ENCODE assay signal across 8 cellular contexts in the genomic region with DNA sequence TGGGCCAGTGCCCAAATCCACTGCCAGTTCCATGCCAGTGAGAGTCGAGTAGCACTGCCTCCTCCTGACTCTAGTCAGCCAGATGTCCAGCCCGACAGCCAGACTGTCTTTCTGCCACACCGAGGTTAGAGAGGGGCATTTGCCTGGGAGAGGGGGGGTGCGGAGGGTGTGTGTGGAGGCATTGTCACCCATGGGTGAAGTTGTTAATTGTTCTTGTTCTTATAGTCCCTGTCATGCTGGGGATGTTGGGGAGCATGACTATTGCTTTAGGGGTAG. TPM values are rescaled to one million over a fixed set of nuclear protein-coding genes. Genes with fewer than 3 reads are reported as not detected.
DNase-seq lines count a peak whose midpoint lies in the region; ATAC-seq and TF ChIP-seq lines count a peak whose summit lies in the region.

No MANE protein-coding gene starts in this region.

- peak overlapping the region; percentile 87 for H3K27ac Mint-ChIP-seq in activated CD4-positive, alpha-beta T cell treated with anti-CD3 and anti-CD28 coated beads, Interleukin-2, amount 10 ng/mL, durations not matched to agents 24 days and 14 days

- H3K27me3 ChIP-seq in left lung (no peaks in the 10 kb centered on the region), suprapubic skin (no peaks in the 10 kb centered on the region)

- H3K9me3 ChIP-seq in left lung (no peaks in the 10 kb centered on the region), suprapubic skin (no peaks in the 10 kb centered on the region)

- 86% methylated on average over 2 of the region's 4 CpGs for WGBS in suprapubic skin

- H3K4me3 ChIP-seq in left lung (peak overlapping the region in 1 of 2 donors; percentile 93), suprapubic skin (peak overlapping the region; percentile 83)

- ATAC-seq in left lung: no peak

- H3K4me1 Mint-ChIP-seq in activated CD4-positive, alpha-beta T cell treated with anti-CD3 and anti-CD28 coated beads, Interleukin-2, amount 10 ng/mL, durations not matched to agents 24 days and 14 days: peaks cover 45% of the 10 kb centered on the region

- no peak for DNase-seq in activated CD4-positive, alpha-beta T cell treated with anti-CD3 and anti-CD28 coated beads, Interleukin-2, amount 10 ng/mL, durations not matched to agents 24 days and 14 days
- DNase-seq in activated CD4-positive, alpha-beta T cell treated with anti-CD3 and anti-CD28 coated beads, Interleukin-2, amount 50 U/mL, for 1 hour: no peak
- DNase-seq in left lung (no peak), suprapubic skin (ENCODE audit: low spot score in 2 of 2) (no peak), MV-4-11 (lab: John Stamatoyannopoulos, UW) (no peak), islet precursor cell (no peak), OCI-M1 (lab: John Stamatoyannopoulos, UW) (no peak)

- peaks cover 0 to 47% of the 10 kb centered on the region in 2 donors for H3K36me3 ChIP-seq in left lung
- H3K36me3 ChIP-seq in suprapubic skin: peaks cover 44% of the 10 kb centered on the region

- H3K27ac ChIP-seq in angular gyrus (ENCODE audit: low read depth, low read length) (peak overlapping the region; percentile 91), left lung (peak overlapping the region; percentile 90 to 91), suprapubic skin (peak overlapping the region; percentile 83)

- H3K9me3 Mint-ChIP-seq in activated CD4-positive, alpha-beta T cell treated with anti-CD3 and anti-CD28 coated beads, Interleukin-2, amount 10 ng/mL, durations not matched to agents 24 days and 14 days: no peaks in the 10 kb centered on the region

- TF ChIP-seq POLR2A in suprapubic skin (IDR thresholded peaks at IDR 0.05): no peak

- H3K27me3 Mint-ChIP-seq in activated CD4-positive, alpha-beta T cell treated with anti-CD3 and anti-CD28 coated beads, Interleukin-2, amount 10 ng/mL, durations not matched to agents 24 days and 14 days: no peaks in the 10 kb centered on the region

- TF ChIP-seq EP300 in suprapubic skin (IDR thresholded peaks at IDR 0.05): no peak

- H3K4me3 Mint-ChIP-seq in activated CD4-positive, alpha-beta T cell treated with anti-CD3 and anti-CD28 coated beads, Interleukin-2, amount 10 ng/mL, durations not matched to agents 24 days and 14 days: peak overlapping the region; percentile 94

- H3K36me3 Mint-ChIP-seq in activated CD4-positive, alpha-beta T cell treated with anti-CD3 and anti-CD28 coated beads, Interleukin-2, amount 10 ng/mL, durations not matched to agents 24 days and 14 days (ENCODE audit: low read depth): peaks cover 39% of the 10 kb centered on the region

- intact Hi-C loops in activated CD4-positive, alpha-beta T cell treated with anti-CD3 and anti-CD28 coated beads, Interleukin-2, amount 10 ng/mL, durations not matched to agents 24 days and 14 days (cut with micrococcal nuclease): no loop called here
- intact Hi-C loops in left lung (cut with DNase I): no loop called here

- peaks cover 23 to 47% of the 10 kb centered on the region in 2 donors for H3K4me1 ChIP-seq in left lung
- peaks cover 43% of the 10 kb centered on the region for H3K4me1 ChIP-seq in suprapubic skin

- no peak for TF ChIP-seq CTCF in left lung (IDR thresholded peaks at IDR 0.05)
- no peak for TF ChIP-seq CTCF in suprapubic skin (IDR thresholded peaks at IDR 0.05)

RNA-seq across cellular contexts. Expression of a gene that starts 1.1 kb away (rescaled TPM):
- total RNA-seq in activated CD4-positive, alpha-beta T cell treated with anti-CD3 and anti-CD28 coated beads, Interleukin-2, amount 10 ng/mL, durations not matched to agents 24 days and 14 days: 16.3 and 16.7 TPM in 2 replicates
- total RNA-seq in left lung (10 to 100 TPM; 26.9 to 30.3 TPM), suprapubic skin (10 to 100 TPM; 20.2 to 34.7 (median 27.7) TPM)

RNA-seq across cellular contexts. Expression of a gene that starts 1.2 kb away (rescaled TPM):
- 46.7 and 50.1 TPM in 2 replicates for total RNA-seq in activated CD4-positive, alpha-beta T cell treated with anti-CD3 and anti-CD28 coated beads, Interleukin-2, amount 10 ng/mL, durations not matched to agents 24 days and 14 days
- total RNA-seq in left lung: 10 to 100 TPM; 63.3 to 71.4 TPM
- total RNA-seq in suprapubic skin: 100 to 1,000 TPM in 1 of 4 donors, 10 to 100 TPM in 3; 46.6 to 123 (median 73.5) TPM

RNA-seq across cellular contexts. Expression of a gene that starts 3.9 kb away (rescaled TPM):
- total RNA-seq in activated CD4-positive, alpha-beta T cell treated with anti-CD3 and anti-CD28 coated beads, Interleukin-2, amount 10 ng/mL, durations not matched to agents 24 days and 14 days: 0.88 TPM in 1 of 2 replicates, not detected in the other
- total RNA-seq in left lung: 1 to 10 TPM in 1 of 2 donors, not detected in 1; 1.1 TPM
- not detected for total RNA-seq in suprapubic skin

RNA-seq across cellular contexts. Expression of a gene that starts 17.7 kb away (rescaled TPM):
- 27.0 and 27.6 TPM in 2 replicates for total RNA-seq in activated CD4-positive, alpha-beta T cell treated with anti-CD3 and anti-CD28 coated beads, Interleukin-2, amount 10 ng/mL, durations not matched to agents 24 days and 14 days
- total RNA-seq in left lung (10 to 100 TPM; 39.3 to 42.4 TPM), suprapubic skin (10 to 100 TPM; 18.8 to 24.1 (median 23.1) TPM)

RNA-seq across cellular contexts. Expression of a gene that starts 18.2 kb away (rescaled TPM):
- total RNA-seq in activated CD4-positive, alpha-beta T cell treated with anti-CD3 and anti-CD28 coated beads, Interleukin-2, amount 10 ng/mL, durations not matched to agents 24 days and 14 days: 220 and 243 TPM in 2 replicates
- total RNA-seq in left lung: 100 to 1,000 TPM; 314 to 471 TPM
- 100 to 1,000 TPM; 126 to 179 (median 152) TPM for total RNA-seq in suprapubic skin
